1 cellular context compared by ENCODE assay signal in genomic region chr20:37803476-37804307, GRCh38.
A peak's percentile ranks its signal among the peaks of the same experiment; 100 is the strongest.
TF ChIP-seq lines count a peak whose summit lies in the region.

No MANE protein-coding gene starts in this region.

TF ChIP-seq in GM12878, 131 proteins besides CTCF, POLR2A, EP300 and RAD21 (continued from another document and continues in another):
- TF ChIP-seq KAT2A (conservative IDR thresholded peaks at IDR 0.05; ENCODE audit: control insufficient read depth, low read depth, low read length) (no peak), RELB (IDR thresholded peaks at IDR 0.05; ENCODE audit: low read depth) (peak; percentile 22; the same call in 1 of the 2 replicates), POLR2AphosphoS2 (IDR thresholded peaks at IDR 0.05; ENCODE audit: low read depth, low read length) (no peak), WRNIP1 (IDR thresholded peaks at IDR 0.05; ENCODE audit: borderline replicate concordance, low read depth, low read length) (no peak), JUND (IDR thresholded peaks at IDR 0.05; ENCODE audit: low read depth, low read length) (no peak), HCFC1 (IDR thresholded peaks at IDR 0.05; ENCODE audit: low read length) (no peak), SMAD1 (IDR thresholded peaks at IDR 0.05; ENCODE audit: low read depth, partially characterized antibody) (no peak), POU2F2 (IDR thresholded peaks at IDR 0.05; ENCODE audit: borderline replicate concordance, low read depth, low read length) (peak; percentile 82), EZH2 (IDR thresholded peaks at IDR 0.05; ENCODE audit: borderline replicate concordance, control insufficient read depth, low read depth, low read length) (no peak), IKZF1 (conservative IDR thresholded peaks at IDR 0.05) (peak; percentile 43), ZNF592 (IDR thresholded peaks at IDR 0.05) (no peak), NR2C2 (IDR thresholded peaks at IDR 0.05; ENCODE audit: borderline replicate concordance, control insufficient read depth, insufficient read length, low read depth) (no peak), PKNOX1 (IDR thresholded peaks at IDR 0.05) (no peak), EED (IDR thresholded peaks at IDR 0.05; ENCODE audit: low read depth) (0 out of 2 replicates have a peak, but pooled peaks have one; percentile 21), TBL1XR1 (IDR thresholded peaks at IDR 0.05; ENCODE audit: low read depth, low read length) (no peak; the same call in 1 of the 2 replicates), ZBTB4 (CRISPR knock-in tag; IDR thresholded peaks at IDR 0.05) (no peak), MYC (IDR thresholded peaks at IDR 0.05; ENCODE audit: insufficient read depth, insufficient read length, insufficient replicate concordance, low read length, severe bottlenecking) (no peak), ZSCAN29 (IDR thresholded peaks at IDR 0.05) (no peak), ZNF687 (IDR thresholded peaks at IDR 0.05) (no peak), SMAD5 (IDR thresholded peaks at IDR 0.05; ENCODE audit: low read depth) (no peak), USF1 (IDR thresholded peaks at IDR 0.05; ENCODE audit: borderline replicate concordance, extremely low read length, insufficient read depth, low read depth, low read length) (no peak), CEBPZ (IDR thresholded peaks at IDR 0.05; ENCODE audit: low read depth, low read length) (no peak), ATF2 (IDR thresholded peaks at IDR 0.05; ENCODE audit: low read length) (0 out of 2 replicates have a peak, but pooled peaks have one; percentile 6), HDAC6 (IDR thresholded peaks at IDR 0.05; ENCODE audit: unreplicated experiment) (no peak), MAX (IDR thresholded peaks at IDR 0.05; ENCODE audit: low read depth, low read length) (no peak), SMARCA5 (IDR thresholded peaks at IDR 0.05) (no peak), CHD4 (IDR thresholded peaks at IDR 0.05) (no peak), FOXM1 (IDR thresholded peaks at IDR 0.05; ENCODE audit: low read depth, low read length) (peak; percentile 52; the same call in 1 of the 2 replicates), TCF12 (IDR thresholded peaks at IDR 0.05; ENCODE audit: low read depth, low read length) (no peak), CBFB (IDR thresholded peaks at IDR 0.05; ENCODE audit: low read depth) (0 out of 2 replicates have a peak, but pooled peaks have one; percentile 9), NFXL1 (IDR thresholded peaks at IDR 0.05; ENCODE audit: borderline replicate concordance) (no peak), YBX1 (IDR thresholded peaks at IDR 0.05) (no peak), SIN3A (IDR thresholded peaks at IDR 0.05; ENCODE audit: low read depth, low read length) (no peak), JUNB (IDR thresholded peaks at IDR 0.05) (no peak), ZNF622 (IDR thresholded peaks at IDR 0.05) (no peak), BCL3 (IDR thresholded peaks at IDR 0.05; ENCODE audit: borderline replicate concordance, insufficient read depth, low read depth, low read length, poor library complexity, severe bottlenecking) (no peak), SMC3 (IDR thresholded peaks at IDR 0.05; ENCODE audit: borderline replicate concordance, low read length) (no peak), ESRRA (IDR thresholded peaks at IDR 0.05; ENCODE audit: low read length) (no peak)
